Comparison of ENCODE assay signal across 1 cellular context in the genomic region with DNA sequence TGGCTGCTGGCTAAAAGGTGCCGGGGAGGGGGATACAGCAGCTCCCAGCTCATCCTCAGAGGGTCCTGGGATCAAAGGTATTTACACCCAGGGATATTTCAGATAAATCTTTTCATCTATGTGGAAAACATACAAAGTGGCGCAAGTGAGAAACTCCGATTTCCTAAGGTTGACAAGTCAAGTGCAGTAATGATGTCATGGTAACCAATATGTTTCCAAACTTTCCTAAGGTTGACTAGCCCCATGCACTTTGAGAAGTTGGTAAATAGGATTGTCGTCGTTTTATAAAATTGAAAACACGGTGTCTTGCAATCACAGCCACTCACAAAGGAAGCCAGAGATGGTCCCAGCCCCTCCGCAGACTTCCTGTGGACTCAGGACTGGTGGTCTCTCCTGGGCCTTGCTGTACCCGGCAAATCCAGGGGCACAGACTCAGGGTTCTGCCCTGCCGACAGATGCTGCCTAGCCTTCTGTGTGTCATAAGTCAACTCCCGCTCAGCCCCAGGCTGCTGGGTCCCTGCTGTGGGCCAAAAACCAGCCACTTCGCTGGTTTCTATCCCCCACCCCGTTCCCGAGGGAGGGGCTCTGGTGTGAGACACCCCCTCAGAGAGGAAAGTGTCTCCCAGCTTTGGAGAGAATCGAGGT.
TF ChIP-seq lines count a peak whose summit lies in the region.

No MANE protein-coding gene starts in this region.

TF ChIP-seq in liver, 16 proteins besides CTCF, POLR2A, EP300 and RAD21 (continued from another document):
- TF ChIP-seq, protein P1, sequence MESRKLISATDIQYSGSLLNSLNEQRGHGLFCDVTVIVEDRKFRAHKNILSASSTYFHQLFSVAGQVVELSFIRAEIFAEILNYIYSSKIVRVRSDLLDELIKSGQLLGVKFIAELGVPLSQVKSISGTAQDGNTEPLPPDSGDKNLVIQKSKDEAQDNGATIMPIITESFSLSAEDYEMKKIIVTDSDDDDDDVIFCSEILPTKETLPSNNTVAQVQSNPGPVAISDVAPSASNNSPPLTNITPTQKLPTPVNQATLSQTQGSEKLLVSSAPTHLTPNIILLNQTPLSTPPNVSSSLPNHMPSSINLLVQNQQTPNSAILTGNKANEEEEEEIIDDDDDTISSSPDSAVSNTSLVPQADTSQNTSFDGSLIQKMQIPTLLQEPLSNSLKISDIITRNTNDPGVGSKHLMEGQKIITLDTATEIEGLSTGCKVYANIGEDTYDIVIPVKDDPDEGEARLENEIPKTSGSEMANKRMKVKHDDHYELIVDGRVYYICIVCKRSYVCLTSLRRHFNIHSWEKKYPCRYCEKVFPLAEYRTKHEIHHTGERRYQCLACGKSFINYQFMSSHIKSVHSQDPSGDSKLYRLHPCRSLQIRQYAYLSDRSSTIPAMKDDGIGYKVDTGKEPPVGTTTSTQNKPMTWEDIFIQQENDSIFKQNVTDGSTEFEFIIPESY (IDR thresholded peaks at IDR 0.05): no peak
